ENCODE assay signal across 24 cellular contexts in genomic region chr16:56336071-56336688, GRCh38.
DNase-seq lines count a peak whose midpoint lies in the region; ATAC-seq, FAIRE-seq and TF ChIP-seq lines count a peak whose summit lies in the region.
"Had no signal": no experiment of that assay in that cellular context is flagged by ENCODE, and none has a peak within 500 bp of the region (broad histone marks: within the 10 kb centered on the region; RNA-seq: fewer than 3 reads in every experiment).

No MANE protein-coding gene starts in this region.

- CTCF ChIA-PET in HepG2 (lab: Yijun Ruan, JAX; ENCODE audit: low intra/inter-chr PET ratio, low total read pairs), result interaction anchor here (4.2 kb wide), 1 partner anchor 20 kb away, joined by 58 read pairs; no protein-coding TSS in a partner anchor

- H3K27ac ChIP-seq in BLaER1, result peak overlapping the region; percentile 64; the same call in 1 of the 2 replicates
- no peak overlapping the region for H3K27ac ChIP-seq in RWPE2 (ENCODE audit: poor library complexity, severe bottlenecking)
- H3K27ac ChIP-seq in HepG2 (ENCODE audit: extremely low read length, insufficient read depth, low read length), result no peak overlapping the region
- H3K27ac ChIP-seq: A549, HL-60, spleen, tibial nerve had no signal

- H4K20me1 ChIP-seq in BLaER1 (no peaks in the 10 kb centered on the region), HepG2 (ENCODE audit: insufficient read depth, low read length) (no peaks in the 10 kb centered on the region)

- no peak for TF ChIP-seq EP300 in HepG2 (IDR thresholded peaks at IDR 0.05; ENCODE audit: low read depth in 2 of 2, low read length in 2 of 2)
- TF ChIP-seq EP300 in HepG2 (CRISPR knock-in tag; IDR thresholded peaks at IDR 0.05; ENCODE audit: borderline replicate concordance), result no peak

- H3K4me2 ChIP-seq in BLaER1 (peak overlapping the region; percentile 89), HepG2 (ENCODE audit: low read depth, low read length) (no peak overlapping the region)
- H3K4me2 ChIP-seq: A549 had no signal

- TF ChIP-seq CTCF in RWPE2 (IDR thresholded peaks at IDR 0.05; ENCODE audit: poor library complexity, severe bottlenecking) (no peak), HepG2 (CRISPR knock-in tag; IDR thresholded peaks at IDR 0.05) (no peak)

- 24% methylated on average over 8 of the region's 8 CpGs for WGBS in HepG2 (ENCODE audit: low lambda C conversion rate)

- TF ChIP-seq RAD21 in HepG2 (CRISPR knock-in tag; IDR thresholded peaks at IDR 0.05), result no peak

- no peak overlapping the region for H2AFZ ChIP-seq in HepG2 (ENCODE audit: low read length)

- no peak for FAIRE-seq in HepG2 (lab: Jason Lieb, UNC)
- FAIRE-seq: A549, GM12892 had no signal

- POLR2A ChIA-PET in HepG2 (lab: Yijun Ruan, JAX), result no interaction called here

- BruUV-seq in HepG2 (replicated peaks; lab: Mats Ljungman, UMichigan), result no TSS peak

- H3K9ac ChIP-seq in BLaER1 (no peak overlapping the region; the same call in 1 of the 2 replicates), HepG2 (ENCODE audit: insufficient read depth, low read depth, low read length) (no peak overlapping the region)

- intact Hi-C loops in HepG2 (cut with micrococcal nuclease; ENCODE audit: unreplicated experiment), result no loop called here

- H3K27me3 ChIP-seq in BLaER1 (no peaks in the 10 kb centered on the region), RWPE2 (ENCODE audit: insufficient read depth, poor library complexity, severe bottlenecking) (no peaks in the 10 kb centered on the region), HepG2 (ENCODE audit: control insufficient read depth in 1 of 2, insufficient read depth in 2 of 2, low read length in 2 of 2) (peaks cover 7 to 71% of the 10 kb centered on the region in 2 experiments; a peak in 4 of 5 replicates)
- H3K27me3 ChIP-seq: MG63, spleen, tibial nerve had no signal

- H3K9me3 ChIP-seq in BLaER1 (no peaks in the 10 kb centered on the region), RWPE2 (ENCODE audit: severe bottlenecking) (no peaks in the 10 kb centered on the region), HepG2 (ENCODE audit: low read length) (no peaks in the 10 kb centered on the region)
- H3K9me3 ChIP-seq: A549, MG63, spleen, tibial nerve had no signal

- H3K4me3 ChIP-seq in BLaER1 (no peak overlapping the region), RWPE2 (ENCODE audit: severe bottlenecking) (no peak overlapping the region), HepG2 (replicated peaks in 1 of 3; ENCODE audit: insufficient read depth in 1 of 3, low read depth in 2 of 3, low read length in 3 of 3) (no peak overlapping the region)
- H3K4me3 ChIP-seq: A549, MG63, spleen, tibial nerve had no signal

- peaks cover 74% of the 10 kb centered on the region for H3K4me1 ChIP-seq in BLaER1
- H3K4me1 ChIP-seq in RWPE2 (ENCODE audit: insufficient read depth, poor library complexity, severe bottlenecking), result peaks cover 12% of the 10 kb centered on the region
- H3K4me1 ChIP-seq in HepG2 (ENCODE audit: insufficient read depth, low read length), result no peaks in the 10 kb centered on the region
- H3K4me1 ChIP-seq: spleen had no signal

- ATAC-seq in RWPE2 (ENCODE audit: low read depth), result peak; percentile 19; the same call in 1 of the 3 replicates
- ATAC-seq in HepG2, result no peak
- ATAC-seq: A549 had no signal

- in situ Hi-C loops in HepG2 (cut with HindIII; ENCODE audit: extremely low pct_ligation_motif_present, low pct_unique_long_range_greater_than_20kb), result no loop called here

- no peak for TF ChIP-seq POLR2A in HepG2 (IDR thresholded peaks at IDR 0.05; ENCODE audit: insufficient read depth in 1 of 2, low read depth in 2 of 2, low read length in 2 of 2)

- no peaks in the 10 kb centered on the region for H3K36me3 ChIP-seq in BLaER1
- H3K36me3 ChIP-seq in RWPE2 (ENCODE audit: low read depth), result no peaks in the 10 kb centered on the region
- no peaks in the 10 kb centered on the region for H3K36me3 ChIP-seq in HepG2 (replicated peaks in 1 of 2; ENCODE audit: control insufficient read depth in 1 of 2, insufficient read depth in 2 of 2, low read length in 2 of 2)
- H3K36me3 ChIP-seq: MG63, spleen had no signal

- DNase-seq in RWPE2 (ENCODE audit: low spot score) (no peak), glomerular visceral epithelial cell (ENCODE audit: extremely low spot score) (peak; percentile 14), HepG2 (ENCODE audit: low spot score) (no peak), D341Med (ENCODE audit: low spot score) (no peak), HPDE6-E6E7 (ENCODE audit: extremely low spot score) (no peak)
- DNase-seq in stimulated activated CD4-positive, alpha-beta T cell treated with anti-CD3 and anti-CD28 coated beads, Interleukin-12 subunit alpha, Interleukin-12 subunit beta, amount 100 ng/mL, for 4 hours, result no peak
- DNase-seq in stimulated activated naive CD4-positive, alpha-beta T cell treated with Interleukin-2 at 50 U/mL for 16 hours (lab: John Stamatoyannopoulos, UW), result no peak
- DNase-seq: activated B cell treated with CpG ODN at 0.5 μM for 24 hours; activated CD4-positive, alpha-beta T cell treated with anti-CD3 and anti-CD28 coated beads, Interleukin-2, amount 50 U/mL, for 48 hours; activated gamma-delta T cell; DND-41; GOT3; hippocampal formation; MG63; NCI-H1436; NCI-H524 treated with DMSO at 0.1 percent for 48 hours; occipital lobe; stimulated activated CD4-positive, alpha-beta T cell treated with anti-CD3 and anti-CD28 coated beads, Interleukin-4, amount 100 ng/mL, for 4 hours had no signal

- no peaks in the 10 kb centered on the region for H3K79me2 ChIP-seq in HepG2 (ENCODE audit: insufficient read depth, low read length)

TF ChIP-seq in HepG2, 621 proteins besides CTCF, POLR2A, EP300 and RAD21:
- TF ChIP-seq, protein P1, sequence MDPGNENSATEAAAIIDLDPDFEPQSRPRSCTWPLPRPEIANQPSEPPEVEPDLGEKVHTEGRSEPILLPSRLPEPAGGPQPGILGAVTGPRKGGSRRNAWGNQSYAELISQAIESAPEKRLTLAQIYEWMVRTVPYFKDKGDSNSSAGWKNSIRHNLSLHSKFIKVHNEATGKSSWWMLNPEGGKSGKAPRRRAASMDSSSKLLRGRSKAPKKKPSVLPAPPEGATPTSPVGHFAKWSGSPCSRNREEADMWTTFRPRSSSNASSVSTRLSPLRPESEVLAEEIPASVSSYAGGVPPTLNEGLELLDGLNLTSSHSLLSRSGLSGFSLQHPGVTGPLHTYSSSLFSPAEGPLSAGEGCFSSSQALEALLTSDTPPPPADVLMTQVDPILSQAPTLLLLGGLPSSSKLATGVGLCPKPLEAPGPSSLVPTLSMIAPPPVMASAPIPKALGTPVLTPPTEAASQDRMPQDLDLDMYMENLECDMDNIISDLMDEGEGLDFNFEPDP (CRISPR knock-in tag; conservative IDR thresholded peaks at IDR 0.05), result no peak
- peak; percentile 81 for TF ChIP-seq ZNF263 (CRISPR knock-in tag; IDR thresholded peaks at IDR 0.05)
